In the genomic region with DNA sequence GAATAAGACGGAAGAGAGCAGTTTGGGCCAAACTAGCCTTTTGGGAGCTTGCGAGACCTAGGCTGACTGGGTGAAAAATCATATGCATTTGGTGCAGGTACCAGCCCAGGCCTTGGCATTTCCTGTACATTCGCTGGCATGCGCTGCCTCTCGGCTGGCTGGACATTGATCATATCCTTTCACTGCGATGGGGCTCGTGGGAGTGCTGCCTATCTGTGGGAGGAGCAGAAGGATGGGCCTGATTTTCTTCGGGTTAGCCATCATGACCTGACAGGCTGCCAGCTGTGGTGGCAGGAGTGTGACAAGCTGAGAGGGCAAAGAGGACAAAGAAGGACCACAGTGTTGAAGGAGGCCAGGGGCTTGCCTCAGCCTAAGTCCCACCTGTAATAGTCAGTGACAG, we compare ENCODE assay signal across 1 cellular context.
TF ChIP-seq lines count a peak whose summit lies in the region.

No MANE protein-coding gene starts in this region.

TF ChIP-seq in WTC11, 78 proteins besides CTCF, POLR2A, EP300 and RAD21 (continued from another document):
- TF ChIP-seq, protein P1, sequence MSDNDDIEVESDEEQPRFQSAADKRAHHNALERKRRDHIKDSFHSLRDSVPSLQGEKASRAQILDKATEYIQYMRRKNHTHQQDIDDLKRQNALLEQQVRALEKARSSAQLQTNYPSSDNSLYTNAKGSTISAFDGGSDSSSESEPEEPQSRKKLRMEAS (CRISPR knock-in tag; IDR thresholded peaks at IDR 0.05): no peak
- TF ChIP-seq CBFB (CRISPR knock-in tag; IDR thresholded peaks at IDR 0.05; ENCODE audit: low read depth): no peak
- TF ChIP-seq, protein P2, sequence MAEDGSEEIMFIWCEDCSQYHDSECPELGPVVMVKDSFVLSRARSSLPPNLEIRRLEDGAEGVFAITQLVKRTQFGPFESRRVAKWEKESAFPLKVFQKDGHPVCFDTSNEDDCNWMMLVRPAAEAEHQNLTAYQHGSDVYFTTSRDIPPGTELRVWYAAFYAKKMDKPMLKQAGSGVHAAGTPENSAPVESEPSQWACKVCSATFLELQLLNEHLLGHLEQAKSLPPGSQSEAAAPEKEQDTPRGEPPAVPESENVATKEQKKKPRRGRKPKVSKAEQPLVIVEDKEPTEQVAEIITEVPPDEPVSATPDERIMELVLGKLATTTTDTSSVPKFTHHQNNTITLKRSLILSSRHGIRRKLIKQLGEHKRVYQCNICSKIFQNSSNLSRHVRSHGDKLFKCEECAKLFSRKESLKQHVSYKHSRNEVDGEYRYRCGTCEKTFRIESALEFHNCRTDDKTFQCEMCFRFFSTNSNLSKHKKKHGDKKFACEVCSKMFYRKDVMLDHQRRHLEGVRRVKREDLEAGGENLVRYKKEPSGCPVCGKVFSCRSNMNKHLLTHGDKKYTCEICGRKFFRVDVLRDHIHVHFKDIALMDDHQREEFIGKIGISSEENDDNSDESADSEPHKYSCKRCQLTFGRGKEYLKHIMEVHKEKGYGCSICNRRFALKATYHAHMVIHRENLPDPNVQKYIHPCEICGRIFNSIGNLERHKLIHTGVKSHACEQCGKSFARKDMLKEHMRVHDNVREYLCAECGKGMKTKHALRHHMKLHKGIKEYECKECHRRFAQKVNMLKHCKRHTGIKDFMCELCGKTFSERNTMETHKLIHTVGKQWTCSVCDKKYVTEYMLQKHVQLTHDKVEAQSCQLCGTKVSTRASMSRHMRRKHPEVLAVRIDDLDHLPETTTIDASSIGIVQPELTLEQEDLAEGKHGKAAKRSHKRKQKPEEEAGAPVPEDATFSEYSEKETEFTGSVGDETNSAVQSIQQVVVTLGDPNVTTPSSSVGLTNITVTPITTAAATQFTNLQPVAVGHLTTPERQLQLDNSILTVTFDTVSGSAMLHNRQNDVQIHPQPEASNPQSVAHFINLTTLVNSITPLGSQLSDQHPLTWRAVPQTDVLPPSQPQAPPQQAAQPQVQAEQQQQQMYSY (CRISPR knock-in tag; IDR thresholded peaks at IDR 0.05): no peak
- TF ChIP-seq, protein P3, sequence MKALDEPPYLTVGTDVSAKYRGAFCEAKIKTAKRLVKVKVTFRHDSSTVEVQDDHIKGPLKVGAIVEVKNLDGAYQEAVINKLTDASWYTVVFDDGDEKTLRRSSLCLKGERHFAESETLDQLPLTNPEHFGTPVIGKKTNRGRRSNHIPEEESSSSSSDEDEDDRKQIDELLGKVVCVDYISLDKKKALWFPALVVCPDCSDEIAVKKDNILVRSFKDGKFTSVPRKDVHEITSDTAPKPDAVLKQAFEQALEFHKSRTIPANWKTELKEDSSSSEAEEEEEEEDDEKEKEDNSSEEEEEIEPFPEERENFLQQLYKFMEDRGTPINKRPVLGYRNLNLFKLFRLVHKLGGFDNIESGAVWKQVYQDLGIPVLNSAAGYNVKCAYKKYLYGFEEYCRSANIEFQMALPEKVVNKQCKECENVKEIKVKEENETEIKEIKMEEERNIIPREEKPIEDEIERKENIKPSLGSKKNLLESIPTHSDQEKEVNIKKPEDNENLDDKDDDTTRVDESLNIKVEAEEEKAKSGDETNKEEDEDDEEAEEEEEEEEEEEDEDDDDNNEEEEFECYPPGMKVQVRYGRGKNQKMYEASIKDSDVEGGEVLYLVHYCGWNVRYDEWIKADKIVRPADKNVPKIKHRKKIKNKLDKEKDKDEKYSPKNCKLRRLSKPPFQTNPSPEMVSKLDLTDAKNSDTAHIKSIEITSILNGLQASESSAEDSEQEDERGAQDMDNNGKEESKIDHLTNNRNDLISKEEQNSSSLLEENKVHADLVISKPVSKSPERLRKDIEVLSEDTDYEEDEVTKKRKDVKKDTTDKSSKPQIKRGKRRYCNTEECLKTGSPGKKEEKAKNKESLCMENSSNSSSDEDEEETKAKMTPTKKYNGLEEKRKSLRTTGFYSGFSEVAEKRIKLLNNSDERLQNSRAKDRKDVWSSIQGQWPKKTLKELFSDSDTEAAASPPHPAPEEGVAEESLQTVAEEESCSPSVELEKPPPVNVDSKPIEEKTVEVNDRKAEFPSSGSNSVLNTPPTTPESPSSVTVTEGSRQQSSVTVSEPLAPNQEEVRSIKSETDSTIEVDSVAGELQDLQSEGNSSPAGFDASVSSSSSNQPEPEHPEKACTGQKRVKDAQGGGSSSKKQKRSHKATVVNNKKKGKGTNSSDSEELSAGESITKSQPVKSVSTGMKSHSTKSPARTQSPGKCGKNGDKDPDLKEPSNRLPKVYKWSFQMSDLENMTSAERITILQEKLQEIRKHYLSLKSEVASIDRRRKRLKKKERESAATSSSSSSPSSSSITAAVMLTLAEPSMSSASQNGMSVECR (CRISPR knock-in tag; IDR thresholded peaks at IDR 0.05; ENCODE audit: borderline replicate concordance): no peak
- TF ChIP-seq ESRRA (CRISPR knock-in tag; IDR thresholded peaks at IDR 0.05; ENCODE audit: borderline replicate concordance): no peak
- TF ChIP-seq, protein P4, sequence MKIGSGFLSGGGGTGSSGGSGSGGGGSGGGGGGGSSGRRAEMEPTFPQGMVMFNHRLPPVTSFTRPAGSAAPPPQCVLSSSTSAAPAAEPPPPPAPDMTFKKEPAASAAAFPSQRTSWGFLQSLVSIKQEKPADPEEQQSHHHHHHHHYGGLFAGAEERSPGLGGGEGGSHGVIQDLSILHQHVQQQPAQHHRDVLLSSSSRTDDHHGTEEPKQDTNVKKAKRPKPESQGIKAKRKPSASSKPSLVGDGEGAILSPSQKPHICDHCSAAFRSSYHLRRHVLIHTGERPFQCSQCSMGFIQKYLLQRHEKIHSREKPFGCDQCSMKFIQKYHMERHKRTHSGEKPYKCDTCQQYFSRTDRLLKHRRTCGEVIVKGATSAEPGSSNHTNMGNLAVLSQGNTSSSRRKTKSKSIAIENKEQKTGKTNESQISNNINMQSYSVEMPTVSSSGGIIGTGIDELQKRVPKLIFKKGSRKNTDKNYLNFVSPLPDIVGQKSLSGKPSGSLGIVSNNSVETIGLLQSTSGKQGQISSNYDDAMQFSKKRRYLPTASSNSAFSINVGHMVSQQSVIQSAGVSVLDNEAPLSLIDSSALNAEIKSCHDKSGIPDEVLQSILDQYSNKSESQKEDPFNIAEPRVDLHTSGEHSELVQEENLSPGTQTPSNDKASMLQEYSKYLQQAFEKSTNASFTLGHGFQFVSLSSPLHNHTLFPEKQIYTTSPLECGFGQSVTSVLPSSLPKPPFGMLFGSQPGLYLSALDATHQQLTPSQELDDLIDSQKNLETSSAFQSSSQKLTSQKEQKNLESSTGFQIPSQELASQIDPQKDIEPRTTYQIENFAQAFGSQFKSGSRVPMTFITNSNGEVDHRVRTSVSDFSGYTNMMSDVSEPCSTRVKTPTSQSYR (CRISPR knock-in tag; IDR thresholded peaks at IDR 0.05): no peak
- no peak for TF ChIP-seq IRF2 (CRISPR knock-in tag; IDR thresholded peaks at IDR 0.05; ENCODE audit: borderline replicate concordance, low read depth)
- TF ChIP-seq ZNF138 (CRISPR knock-in tag; conservative IDR thresholded peaks at IDR 0.05): no peak
- TF ChIP-seq, protein P5, sequence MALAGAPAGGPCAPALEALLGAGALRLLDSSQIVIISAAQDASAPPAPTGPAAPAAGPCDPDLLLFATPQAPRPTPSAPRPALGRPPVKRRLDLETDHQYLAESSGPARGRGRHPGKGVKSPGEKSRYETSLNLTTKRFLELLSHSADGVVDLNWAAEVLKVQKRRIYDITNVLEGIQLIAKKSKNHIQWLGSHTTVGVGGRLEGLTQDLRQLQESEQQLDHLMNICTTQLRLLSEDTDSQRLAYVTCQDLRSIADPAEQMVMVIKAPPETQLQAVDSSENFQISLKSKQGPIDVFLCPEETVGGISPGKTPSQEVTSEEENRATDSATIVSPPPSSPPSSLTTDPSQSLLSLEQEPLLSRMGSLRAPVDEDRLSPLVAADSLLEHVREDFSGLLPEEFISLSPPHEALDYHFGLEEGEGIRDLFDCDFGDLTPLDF (CRISPR knock-in tag; IDR thresholded peaks at IDR 0.05): no peak
- TF ChIP-seq SMAD4 (CRISPR knock-in tag; IDR thresholded peaks at IDR 0.05): no peak
- TF ChIP-seq, protein P6, sequence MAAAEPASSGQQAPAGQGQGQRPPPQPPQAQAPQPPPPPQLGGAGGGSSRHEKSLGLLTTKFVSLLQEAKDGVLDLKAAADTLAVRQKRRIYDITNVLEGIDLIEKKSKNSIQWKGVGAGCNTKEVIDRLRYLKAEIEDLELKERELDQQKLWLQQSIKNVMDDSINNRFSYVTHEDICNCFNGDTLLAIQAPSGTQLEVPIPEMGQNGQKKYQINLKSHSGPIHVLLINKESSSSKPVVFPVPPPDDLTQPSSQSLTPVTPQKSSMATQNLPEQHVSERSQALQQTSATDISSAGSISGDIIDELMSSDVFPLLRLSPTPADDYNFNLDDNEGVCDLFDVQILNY (CRISPR knock-in tag; IDR thresholded peaks at IDR 0.05): no peak
- no peak for TF ChIP-seq NR2C2 (CRISPR knock-in tag; IDR thresholded peaks at IDR 0.05)
- no peak for TF ChIP-seq NFE2L1 (CRISPR knock-in tag; IDR thresholded peaks at IDR 0.05)
- TF ChIP-seq ATF1 (CRISPR knock-in tag; IDR thresholded peaks at IDR 0.05): no peak
- TF ChIP-seq GTF2I (CRISPR knock-in tag; conservative IDR thresholded peaks at IDR 0.05): no peak
- TF ChIP-seq ETV6 (CRISPR knock-in tag; IDR thresholded peaks at IDR 0.05): no peak
TF ChIP-seq in WTC11: peak in this region for 0.
